16 cellular contexts compared by ENCODE assay signal in genomic region chr5:28750236-28750635, GRCh38.
DNase-seq lines count a peak whose midpoint lies in the region; ATAC-seq and TF ChIP-seq lines count a peak whose summit lies in the region.
"Had no signal": no experiment of that assay in that cellular context is flagged by ENCODE, and none has a peak within 500 bp of the region (broad histone marks: within the 10 kb centered on the region; RNA-seq: fewer than 3 reads in every experiment).

No MANE protein-coding gene starts in this region.

- peak; percentile 25 for ATAC-seq in foreskin keratinocyte
- ATAC-seq in HG02970 (IDR thresholded peaks at IDR 0.05; ENCODE audit: low FRiP score, unreplicated experiment), result no peak
- ATAC-seq in left ventricle myocardium superior, result no peak
- ATAC-seq: HCT116 had no signal

- no peaks in the 10 kb centered on the region for H3K4me1 ChIP-seq in foreskin keratinocyte

- DNase-seq in Ammon's horn (ENCODE audit: low spot score) (peak; percentile 14), HS-5 (ENCODE audit: low read depth) (peak; percentile 48), astrocyte of the spinal cord (ENCODE audit: low read depth, low spot score) (peak; percentile 35), foreskin keratinocyte (no peak), left ventricle myocardium superior (no peak), NCI-H69 (lab: John Stamatoyannopoulos, UW) (no peak), NCI-H82 treated with DMSO at 0.1 percent for 48 hours (lab: John Stamatoyannopoulos, UW; ENCODE audit: unreplicated experiment) (no peak)
- DNase-seq: ACHN; C1 segment of cervical spinal cord; Calu3; CD4-positive, alpha-beta T cell; DND-41; GF-D8; IMR-90 had no signal

- no peak overlapping the region for H3K27ac ChIP-seq in foreskin keratinocyte

- no peak overlapping the region for H3K4me3 ChIP-seq in astrocyte of the spinal cord (ENCODE audit: low read depth, low read length)

- intact Hi-C loops in left ventricle myocardium superior (cut with micrococcal nuclease), result no loop called here

- no peaks in the 10 kb centered on the region for H3K27me3 ChIP-seq in foreskin keratinocyte

- in situ Hi-C loops in astrocyte of the spinal cord (cut with HindIII; ENCODE audit: low sequenced_read_pairs), result no loop called here

- TF ChIP-seq CTCF in astrocyte of the spinal cord (IDR thresholded peaks at IDR 0.05; ENCODE audit: low read depth, low read length), result no peak
- no peak for TF ChIP-seq CTCF in foreskin keratinocyte (conservative IDR thresholded peaks at IDR 0.05)

Comparison
In these comparisons a context has a peak if more than half of its experiments do, and no peak if none do; other contexts are left out.
1. DNase-seq: peak in Ammon's horn (single experiment), HS-5 (single experiment) and astrocyte of the spinal cord (single experiment); none in foreskin keratinocyte (0 of 2), left ventricle myocardium superior (single experiment), NCI-H69 (single experiment) and NCI-H82 treated with DMSO at 0.1 percent for 48 hours (single experiment).